22 cellular contexts compared by ENCODE assay signal in the genomic region with DNA sequence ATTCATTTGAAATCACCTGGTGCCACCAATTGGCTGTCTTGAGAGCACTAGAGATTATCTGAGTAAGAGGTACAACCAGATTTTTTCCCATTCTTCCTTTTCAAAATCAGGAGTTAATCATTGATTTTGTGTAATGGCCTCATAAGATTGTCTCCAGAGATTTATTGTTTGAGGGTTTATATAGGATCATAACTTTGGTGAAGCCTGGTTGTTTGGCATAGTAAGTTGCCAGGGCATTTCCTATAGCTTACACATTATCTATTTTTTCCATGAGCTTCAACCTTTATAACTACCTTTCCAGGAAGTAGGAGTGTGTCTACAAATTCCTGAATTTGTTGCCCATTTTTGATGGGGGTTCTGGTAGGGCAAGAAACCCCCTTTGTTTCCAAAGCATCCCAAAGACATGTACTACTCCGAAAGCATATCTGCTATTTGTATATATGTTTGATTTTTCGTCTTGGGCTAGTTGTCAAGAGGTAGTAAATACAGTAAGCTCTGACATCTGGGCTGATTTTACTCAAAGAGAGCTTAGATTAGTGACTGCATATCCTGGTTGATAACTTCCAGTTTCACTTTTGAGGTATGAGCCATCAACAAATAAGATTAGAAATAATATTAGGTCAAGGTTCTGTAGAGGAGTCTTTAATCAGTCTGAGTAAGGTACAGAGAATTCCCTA. TPM values are rescaled to one million over a fixed set of nuclear protein-coding genes. Genes with fewer than 3 reads are reported as not detected.
A peak's percentile ranks its signal among the peaks of the same experiment; 100 is the strongest.
DNase-seq lines count a peak whose midpoint lies in the region; ATAC-seq, FAIRE-seq and TF ChIP-seq lines count a peak whose summit lies in the region.
"Had no signal": no experiment of that assay in that cellular context is flagged by ENCODE, and none has a peak within 500 bp of the region (broad histone marks: within the 10 kb centered on the region; RNA-seq: fewer than 3 reads in every experiment).

No MANE protein-coding gene starts in this region.

- TF ChIP-seq CTCF in CD4-positive, alpha-beta T cell (IDR thresholded peaks at IDR 0.05): no peak

- H3K36me3 ChIP-seq in duodenal mucosa (ENCODE audit: control insufficient read depth in 1 of 2, insufficient read depth in 2 of 2, low read length in 2 of 2) (no peaks in the 10 kb centered on the region), mucosa of rectum (ENCODE audit: control insufficient read depth in 2 of 2, insufficient read depth in 2 of 2, low read length in 2 of 2) (no peaks in the 10 kb centered on the region)
- H3K36me3 ChIP-seq: HAP-1 had no signal

- H3K4me1 Mint-ChIP-seq in CD4-positive, alpha-beta T cell (ENCODE audit: low read depth): no peaks in the 10 kb centered on the region

- H3K4me3 Mint-ChIP-seq in CD4-positive, alpha-beta T cell: no peak overlapping the region
- H3K4me3 Mint-ChIP-seq: CD8-positive, alpha-beta T cell; HFFc6 had no signal

- H3K4me1 ChIP-seq in duodenal mucosa (ENCODE audit: control insufficient read depth in 1 of 2, insufficient read depth in 2 of 2, low read length in 2 of 2) (no peaks in the 10 kb centered on the region), mucosa of rectum (ENCODE audit: control insufficient read depth in 2 of 2, insufficient read depth in 2 of 2, low read length in 2 of 2) (peaks cover 0 to 6% of the 10 kb centered on the region in 2 donors)
- H3K4me1 ChIP-seq: Caco-2, HAP-1 had no signal

- intact Hi-C loops in CD4-positive, alpha-beta T cell (cut with DNase I, micrococcal nuclease): no loop called here

- H3K27me3 Mint-ChIP-seq in CD4-positive, alpha-beta T cell: peaks cover 23% of the 10 kb centered on the region

- H3K27me3 ChIP-seq in duodenal mucosa (ENCODE audit: control insufficient read depth in 1 of 2, insufficient read depth in 2 of 2, low read length in 2 of 2) (no peaks in the 10 kb centered on the region), mucosa of rectum (ENCODE audit: control insufficient read depth in 2 of 2, insufficient read depth in 2 of 2, low read length in 2 of 2) (no peaks in the 10 kb centered on the region)
- no peaks in the 10 kb centered on the region for H3K27me3 ChIP-seq in CD4-positive, alpha-beta T cell (ENCODE audit: control insufficient read depth, insufficient read depth, low read length)

- H3K27ac Mint-ChIP-seq in CD4-positive, alpha-beta T cell: no peak overlapping the region
- H3K27ac Mint-ChIP-seq: CD8-positive, alpha-beta T cell; HFFc6 had no signal

- TF ChIP-seq POLR2A in GM12892 (IDR thresholded peaks at IDR 0.05; ENCODE audit: low read depth, low read length): no peak

- peaks cover 15% of the 10 kb centered on the region for H3K9me3 Mint-ChIP-seq in CD4-positive, alpha-beta T cell
- H3K9me3 Mint-ChIP-seq: HFFc6 had no signal

- no peak overlapping the region for H3K9ac ChIP-seq in duodenal mucosa (ENCODE audit: low read depth in 1 of 2, low read length in 2 of 2)
- H3K9ac ChIP-seq in mucosa of rectum (ENCODE audit: low read depth in 1 of 2, low read length in 2 of 2): no peak overlapping the region

- ATAC-seq in GM19397 (IDR thresholded peaks at IDR 0.05; ENCODE audit: unreplicated experiment): no peak
- ATAC-seq in CD4-positive, alpha-beta T cell (ENCODE audit: poor library complexity): no peak
- ATAC-seq: CD8-positive, alpha-beta T cell; GM12878 had no signal

- no peak for FAIRE-seq in GM12892 (lab: Jason Lieb, UNC)
- FAIRE-seq: GM12878, GM18507, H54 had no signal

- CTCF ChIA-PET in CD4-positive, alpha-beta T cell (lab: Charles Lee): no interaction called here

- H3K36me3 Mint-ChIP-seq in CD4-positive, alpha-beta T cell (ENCODE audit: low read depth): no peaks in the 10 kb centered on the region
- H3K36me3 Mint-ChIP-seq: CD8-positive, alpha-beta T cell had no signal

- POLR2A ChIA-PET in CD4-positive, alpha-beta T cell (lab: Charles Lee): no interaction called here

- H3K9me3 ChIP-seq in duodenal mucosa (ENCODE audit: control insufficient read depth in 1 of 2, low read length in 2 of 2) (no peaks in the 10 kb centered on the region), mucosa of rectum (ENCODE audit: control insufficient read depth in 2 of 2, low read length in 2 of 2) (no peaks in the 10 kb centered on the region)
- peaks cover 7% of the 10 kb centered on the region for H3K9me3 ChIP-seq in CD4-positive, alpha-beta T cell (ENCODE audit: control insufficient read depth, low read length)
- H3K9me3 ChIP-seq: HAP-1 had no signal

- H3K27ac ChIP-seq in duodenal mucosa (ENCODE audit: low read depth, low read length) (peak overlapping the region; percentile 8), mucosa of rectum (ENCODE audit: low read depth in 2 of 2, low read length in 2 of 2) (peak overlapping the region; percentile 83 to 88)
- no peak overlapping the region for H3K27ac ChIP-seq in CD4-positive, alpha-beta T cell (ENCODE audit: low read depth, low read length)

- DNase-seq in OCI-M1 (lab: John Stamatoyannopoulos, UW) (peak; percentile 2), GM12892 (ENCODE audit: insufficient read length) (no peak)
- no peak for DNase-seq in stimulated activated CD4-positive, alpha-beta T cell treated with anti-CD3 and anti-CD28 coated beads, Interleukin-4, amount 100 ng/mL, for 24 hours
- no peak for DNase-seq in CD4-positive, alpha-beta T cell
- DNase-seq: C1 segment of cervical spinal cord; Caco-2; CD8-positive, alpha-beta T cell; DMS153; EL; GDM1; GOT3; HFFc6 had no signal

- peak overlapping the region in 1 of 2 donors; percentile 21 for H3K4me3 ChIP-seq in duodenal mucosa (ENCODE audit: low read depth in 1 of 2, low read length in 2 of 2)
- peak overlapping the region in 1 of 2 donors; percentile 20 for H3K4me3 ChIP-seq in mucosa of rectum (ENCODE audit: low read length in 2 of 2)
- H3K4me3 ChIP-seq: GM12878, HAP-1 had no signal

RNA-seq across cellular contexts. Expression of gene PRR23B, which starts 11.7 kb away (rescaled TPM):
- polyA plus RNA-seq in GM12892 (2012; ENCODE audit: missing spikeins): not detected
- total RNA-seq in CD4-positive, alpha-beta T cell: not detected
- total RNA-seq: A172; A673; Caco-2; CD8-positive, alpha-beta T cell; GM12878; HFFc6 had no signal
- polyA plus RNA-seq: BJ, GM12878 had no signal

RNA-seq across cellular contexts. Expression of gene PRR23C, which starts 12.2 kb away (rescaled TPM):
- polyA plus RNA-seq in GM12892 (2012; ENCODE audit: missing spikeins): not detected
- total RNA-seq in CD4-positive, alpha-beta T cell: not detected
- total RNA-seq: A172; A673; Caco-2; CD8-positive, alpha-beta T cell; GM12878; HFFc6 had no signal
- polyA plus RNA-seq: BJ, GM12878 had no signal

RNA-seq across cellular contexts. Expression of gene PRR23A, which starts 26.4 kb away (rescaled TPM):
- polyA plus RNA-seq in GM12892 (2012; ENCODE audit: missing spikeins): not detected
- not detected for total RNA-seq in CD4-positive, alpha-beta T cell
- total RNA-seq: A172; A673; Caco-2; CD8-positive, alpha-beta T cell; GM12878; HFFc6 had no signal
- polyA plus RNA-seq: BJ, GM12878 had no signal
